ENCODE assay signal across 1 cellular context in the genomic region with DNA sequence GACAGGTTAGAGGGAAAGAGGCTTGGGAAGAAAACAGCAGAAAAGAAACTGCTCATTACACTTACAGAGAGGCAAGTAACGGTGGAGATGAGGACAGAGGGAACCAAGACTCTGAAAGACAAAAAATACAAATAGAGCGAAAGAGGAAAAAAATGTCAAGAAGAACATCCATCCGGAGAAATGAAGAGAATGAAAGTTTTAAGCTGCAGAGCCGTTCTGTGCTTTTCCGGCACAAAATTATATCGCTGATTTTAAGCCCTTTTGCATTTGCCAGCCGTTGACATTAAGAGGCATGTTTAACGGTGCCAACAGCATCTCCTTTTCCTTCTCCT.
TF ChIP-seq lines count a peak whose summit lies in the region.

No MANE protein-coding gene starts in this region.

TF ChIP-seq in GM12878, 131 proteins besides CTCF, POLR2A, EP300 and RAD21 (continued from another document):
- TF ChIP-seq KLF5 (IDR thresholded peaks at IDR 0.05; ENCODE audit: partially characterized antibody) (no peak), PAX5 (IDR thresholded peaks at IDR 0.05; ENCODE audit: borderline replicate concordance, low read depth, low read length) (no peak), ZNF217 (IDR thresholded peaks at IDR 0.05) (no peak), NFIC (IDR thresholded peaks at IDR 0.05; ENCODE audit: low read depth, low read length) (no peak), SRF (IDR thresholded peaks at IDR 0.05; ENCODE audit: low read depth in 2 of 2, low read length in 2 of 2) (no peak), MEF2B (IDR thresholded peaks at IDR 0.05; ENCODE audit: partially characterized antibody, poor library complexity, severe bottlenecking) (no peak), POLR2AphosphoS5 (IDR thresholded peaks at IDR 0.05; ENCODE audit: low read length) (no peak)
- TF ChIP-seq, protein P1, sequence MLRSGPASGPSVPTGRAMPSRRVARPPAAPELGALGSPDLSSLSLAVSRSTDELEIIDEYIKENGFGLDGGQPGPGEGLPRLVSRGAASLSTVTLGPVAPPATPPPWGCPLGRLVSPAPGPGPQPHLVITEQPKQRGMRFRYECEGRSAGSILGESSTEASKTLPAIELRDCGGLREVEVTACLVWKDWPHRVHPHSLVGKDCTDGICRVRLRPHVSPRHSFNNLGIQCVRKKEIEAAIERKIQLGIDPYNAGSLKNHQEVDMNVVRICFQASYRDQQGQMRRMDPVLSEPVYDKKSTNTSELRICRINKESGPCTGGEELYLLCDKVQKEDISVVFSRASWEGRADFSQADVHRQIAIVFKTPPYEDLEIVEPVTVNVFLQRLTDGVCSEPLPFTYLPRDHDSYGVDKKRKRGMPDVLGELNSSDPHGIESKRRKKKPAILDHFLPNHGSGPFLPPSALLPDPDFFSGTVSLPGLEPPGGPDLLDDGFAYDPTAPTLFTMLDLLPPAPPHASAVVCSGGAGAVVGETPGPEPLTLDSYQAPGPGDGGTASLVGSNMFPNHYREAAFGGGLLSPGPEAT (IDR thresholded peaks at IDR 0.05; ENCODE audit: low read depth) = no peak
- TF ChIP-seq, protein P2, sequence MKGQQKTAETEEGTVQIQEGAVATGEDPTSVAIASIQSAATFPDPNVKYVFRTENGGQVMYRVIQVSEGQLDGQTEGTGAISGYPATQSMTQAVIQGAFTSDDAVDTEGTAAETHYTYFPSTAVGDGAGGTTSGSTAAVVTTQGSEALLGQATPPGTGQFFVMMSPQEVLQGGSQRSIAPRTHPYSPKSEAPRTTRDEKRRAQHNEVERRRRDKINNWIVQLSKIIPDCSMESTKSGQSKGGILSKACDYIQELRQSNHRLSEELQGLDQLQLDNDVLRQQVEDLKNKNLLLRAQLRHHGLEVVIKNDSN (IDR thresholded peaks at IDR 0.05; ENCODE audit: borderline replicate concordance, extremely low read length, insufficient read depth, low read depth, low read length) = no peak
- TF ChIP-seq, protein P3, sequence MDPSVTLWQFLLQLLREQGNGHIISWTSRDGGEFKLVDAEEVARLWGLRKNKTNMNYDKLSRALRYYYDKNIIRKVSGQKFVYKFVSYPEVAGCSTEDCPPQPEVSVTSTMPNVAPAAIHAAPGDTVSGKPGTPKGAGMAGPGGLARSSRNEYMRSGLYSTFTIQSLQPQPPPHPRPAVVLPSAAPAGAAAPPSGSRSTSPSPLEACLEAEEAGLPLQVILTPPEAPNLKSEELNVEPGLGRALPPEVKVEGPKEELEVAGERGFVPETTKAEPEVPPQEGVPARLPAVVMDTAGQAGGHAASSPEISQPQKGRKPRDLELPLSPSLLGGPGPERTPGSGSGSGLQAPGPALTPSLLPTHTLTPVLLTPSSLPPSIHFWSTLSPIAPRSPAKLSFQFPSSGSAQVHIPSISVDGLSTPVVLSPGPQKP (IDR thresholded peaks at IDR 0.05; ENCODE audit: low read depth, low read length) = no peak
